Comparison of ENCODE assay signal across 28 cellular contexts in the genomic region with DNA sequence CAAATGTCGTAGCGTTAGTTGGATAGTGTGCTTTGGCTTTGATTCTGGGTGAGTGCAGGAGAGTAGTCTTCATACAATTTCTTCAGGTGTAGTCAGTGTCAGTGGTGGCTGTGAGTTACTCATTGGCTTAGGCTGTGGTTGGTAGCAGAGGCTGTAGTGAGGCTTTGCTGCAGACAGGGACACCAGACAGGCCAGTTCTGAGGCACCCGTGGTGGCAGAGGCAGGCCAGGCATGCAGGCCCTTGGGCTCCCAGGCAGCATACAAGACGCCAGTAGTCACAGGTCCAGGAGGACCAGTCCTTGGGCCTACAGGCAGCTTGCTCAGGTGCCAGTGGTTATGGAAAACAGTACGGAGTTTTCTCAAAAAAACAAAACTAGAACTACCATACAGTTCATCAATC.
A peak's percentile ranks its signal among the peaks of the same experiment; 100 is the strongest.
DNase-seq lines count a peak whose midpoint lies in the region; ATAC-seq and TF ChIP-seq lines count a peak whose summit lies in the region.
"Had no signal": no experiment of that assay in that cellular context is flagged by ENCODE, and none has a peak within 500 bp of the region (broad histone marks: within the 10 kb centered on the region; RNA-seq: fewer than 3 reads in every experiment).

No MANE protein-coding gene starts in this region.

- H3K27ac Mint-ChIP-seq in endodermal cell (no peak overlapping the region), mesothelial cell of epicardium (no peak overlapping the region)
- H3K27ac Mint-ChIP-seq: activated CD8-positive, alpha-beta T cell treated with anti-CD3 and anti-CD28 coated beads, Interleukin-2, amount 10 ng/mL, durations not matched to agents 7 days and 5 days; activated T-helper 17 cell treated with anti-CD3 and anti-CD28 coated beads, Interleukin-2, amount 50 U/mL, for 72 hours; naive thymus-derived CD8-positive, alpha-beta T cell had no signal

- H3K9me3 ChIP-seq in endodermal cell (ENCODE audit: control insufficient read depth, low read length) = no peaks in the 10 kb centered on the region
- H3K9me3 ChIP-seq: gastroesophageal sphincter, transverse colon had no signal

- no peaks in the 10 kb centered on the region for H3K79me1 ChIP-seq in mesendoderm (ENCODE audit: low read length)

- no peaks in the 10 kb centered on the region for H3K9me3 Mint-ChIP-seq in endodermal cell
- no peaks in the 10 kb centered on the region for H3K9me3 Mint-ChIP-seq in mesothelial cell of epicardium
- H3K9me3 Mint-ChIP-seq: activated naive CD4-positive, alpha-beta T cell treated with anti-CD3 and anti-CD28 coated beads, Interleukin-2, amount 50 U/mL, for 24 hours; activated T-helper 17 cell treated with anti-CD3 and anti-CD28 coated beads, Interleukin-2, amount 50 U/mL, for 72 hours; naive thymus-derived CD8-positive, alpha-beta T cell had no signal

- H3K27me3 Mint-ChIP-seq in endodermal cell (ENCODE audit: insufficient read depth) (no peaks in the 10 kb centered on the region), mesothelial cell of epicardium (ENCODE audit: low read depth) (no peaks in the 10 kb centered on the region)
- H3K27me3 Mint-ChIP-seq: activated naive CD4-positive, alpha-beta T cell treated with anti-CD3 and anti-CD28 coated beads, Interleukin-2, amount 50 U/mL, for 24 hours; activated T-helper 17 cell treated with anti-CD3 and anti-CD28 coated beads, Interleukin-2, amount 50 U/mL, for 72 hours; naive thymus-derived CD8-positive, alpha-beta T cell had no signal

- H3K4me3 Mint-ChIP-seq in endodermal cell = no peak overlapping the region
- H3K4me3 Mint-ChIP-seq in mesothelial cell of epicardium = no peak overlapping the region
- H3K4me3 Mint-ChIP-seq: activated CD8-positive, alpha-beta T cell treated with anti-CD3 and anti-CD28 coated beads, Interleukin-2, amount 10 ng/mL, durations not matched to agents 7 days and 5 days; activated naive CD4-positive, alpha-beta T cell treated with anti-CD3 and anti-CD28 coated beads, Interleukin-2, amount 50 U/mL, for 24 hours; activated T-helper 17 cell treated with anti-CD3 and anti-CD28 coated beads, Interleukin-2, amount 50 U/mL, for 72 hours; naive thymus-derived CD8-positive, alpha-beta T cell had no signal

- H3K4me3 ChIP-seq in endodermal cell (ENCODE audit: low read length) = no peak overlapping the region
- H3K4me3 ChIP-seq in mesendoderm (ENCODE audit: low read length) = no peak overlapping the region
- H3K4me3 ChIP-seq: dorsolateral prefrontal cortex, gastroesophageal sphincter, transverse colon had no signal

- TF ChIP-seq CTCF in endodermal cell (conservative IDR thresholded peaks at IDR 0.05) = peak; percentile 54
- no peak for TF ChIP-seq CTCF in mesothelial cell of epicardium (IDR thresholded peaks at IDR 0.05; ENCODE audit: unreplicated experiment)

- ATAC-seq in GM18861 (IDR thresholded peaks at IDR 0.05; ENCODE audit: unreplicated experiment) (no peak), HG03045 (IDR thresholded peaks at IDR 0.05; ENCODE audit: unreplicated experiment) (no peak), GM21576 (IDR thresholded peaks at IDR 0.05; ENCODE audit: unreplicated experiment) (no peak)
- ATAC-seq: activated CD8-positive, alpha-beta T cell treated with anti-CD3 and anti-CD28 coated beads, Interleukin-2, amount 10 ng/mL, durations not matched to agents 7 days and 5 days; activated T-helper 17 cell treated with anti-CD3 and anti-CD28 coated beads, Interleukin-2, amount 50 U/mL, for 72 hours; gastroesophageal sphincter; naive thymus-derived CD8-positive, alpha-beta T cell; SK-N-SH treated with all-trans-retinoic acid at 6 μM for 48 hours had no signal

- H3K56ac ChIP-seq in mesendoderm (ENCODE audit: low read length) = no peak overlapping the region

- no peak overlapping the region for H2AK5ac ChIP-seq in mesendoderm (ENCODE audit: low read length)

- H3K4me1 Mint-ChIP-seq in endodermal cell (no peaks in the 10 kb centered on the region), mesothelial cell of epicardium (no peaks in the 10 kb centered on the region)
- H3K4me1 Mint-ChIP-seq: activated naive CD4-positive, alpha-beta T cell treated with anti-CD3 and anti-CD28 coated beads, Interleukin-2, amount 50 U/mL, for 24 hours; activated T-helper 17 cell treated with anti-CD3 and anti-CD28 coated beads, Interleukin-2, amount 50 U/mL, for 72 hours; naive thymus-derived CD8-positive, alpha-beta T cell had no signal

- no peak overlapping the region for H4K8ac ChIP-seq in mesendoderm (ENCODE audit: low read depth, low read length)

- H3K23ac ChIP-seq in mesendoderm (ENCODE audit: low read length) = no peak overlapping the region

- no peak overlapping the region for H3K4me2 ChIP-seq in mesendoderm (ENCODE audit: low read length)

- no peak overlapping the region for H2BK120ac ChIP-seq in mesendoderm (ENCODE audit: low read depth, low read length)

- no peaks in the 10 kb centered on the region for H3K27me3 ChIP-seq in endodermal cell (ENCODE audit: control insufficient read depth, insufficient read depth, low read length, poor library complexity, severe bottlenecking)
- no peaks in the 10 kb centered on the region for H3K27me3 ChIP-seq in mesendoderm (ENCODE audit: insufficient read depth, low read length, poor library complexity)
- H3K27me3 ChIP-seq: dorsolateral prefrontal cortex, gastroesophageal sphincter, transverse colon had no signal

- no peak overlapping the region for H3K4ac ChIP-seq in mesendoderm (ENCODE audit: low read depth, low read length)

- H4K5ac ChIP-seq in mesendoderm (ENCODE audit: low read length) = no peak overlapping the region

- no peak overlapping the region for H2BK5ac ChIP-seq in mesendoderm (ENCODE audit: low read length)

- no peak overlapping the region for H3K18ac ChIP-seq in mesendoderm (ENCODE audit: low read length)

- no peaks in the 10 kb centered on the region for H3K79me2 ChIP-seq in mesendoderm (ENCODE audit: control insufficient read depth, insufficient read depth, low read length)

- no peak overlapping the region for H2BK15ac ChIP-seq in mesendoderm (replicated peaks; ENCODE audit: low read depth)

- no peak overlapping the region for H3K27ac ChIP-seq in endodermal cell (ENCODE audit: low read depth, low read length)
- no peak overlapping the region for H3K27ac ChIP-seq in mesendoderm (ENCODE audit: low read depth, low read length)
- H3K27ac ChIP-seq: dorsolateral prefrontal cortex, gastroesophageal sphincter, transverse colon had no signal

- H3K36me3 ChIP-seq in endodermal cell (ENCODE audit: control insufficient read depth, insufficient read depth, low read length) (no peaks in the 10 kb centered on the region), mesendoderm (ENCODE audit: control insufficient read depth, insufficient read depth, low read length) (no peaks in the 10 kb centered on the region)

- DNase-seq in HK-2 (ENCODE audit: unreplicated experiment) (peak; percentile 10), endodermal cell (peak; percentile 74), mesendoderm (peak; percentile 53), mesothelial cell of epicardium (ENCODE audit: low spot score in 2 of 2, unreplicated experiment in 2 of 2) (no peak)
- DNase-seq: activated CD4-positive, alpha-beta T cell treated with anti-CD3 and anti-CD28 coated beads for 4 hours; activated CD8-positive, alpha-beta T cell treated with anti-CD3 and anti-CD28 coated beads, Interleukin-2, amount 10 ng/mL, durations not matched to agents 7 days and 5 days; amniotic stem cell; C1 segment of cervical spinal cord; COR-L47; dorsolateral prefrontal cortex; midbrain; MM.1S; naive thymus-derived CD8-positive, alpha-beta T cell; NCI-H1417 treated with DMSO at 0.1 percent for 48 hours; NCI-H2081; NCI-H2227 treated with DMSO at 0.1 percent for 48 hours; NCI-H526; NK-92 treated with Interleukin-12 subunit alpha and Interleukin-12 subunit beta, amount 100 ng/mL, for 24 hours; stimulated activated CD4-positive, alpha-beta T cell treated with anti-CD3 and anti-CD28 coated beads, Interleukin-15, amount 100 ng/mL, for 24 hours; stimulated activated CD4-positive, alpha-beta T cell treated with anti-CD3 and anti-CD28 coated beads, Interleukin-4, amount 100 ng/mL, for 4 hours; transverse colon had no signal

- H3K9ac ChIP-seq in endodermal cell (ENCODE audit: extremely low read depth, low read length, poor library complexity, severe bottlenecking) = no peak overlapping the region
- H3K9ac ChIP-seq in mesendoderm (ENCODE audit: low read length) = no peak overlapping the region

- H3K36me3 Mint-ChIP-seq in endodermal cell (ENCODE audit: low read depth) (no peaks in the 10 kb centered on the region), mesothelial cell of epicardium (peaks cover 3% of the 10 kb centered on the region)

- H3K4me1 ChIP-seq in endodermal cell (ENCODE audit: control insufficient read depth, insufficient read depth, low read length) (no peaks in the 10 kb centered on the region), mesendoderm (ENCODE audit: control insufficient read depth, low read depth, low read length) (no peaks in the 10 kb centered on the region)
- H3K4me1 ChIP-seq: gastroesophageal sphincter had no signal

- 68 to 75% methylated on average over 4 to 5 of the region's 5 CpGs for WGBS in endodermal cell (ENCODE audit: insufficient coverage in 1 of 2, insufficient read length in 1 of 2), 2 experiments
- WGBS in mesendoderm (ENCODE audit: extremely low coverage, insufficient coverage, low lambda C conversion rate) = no CpG with 5 or more reads among the region's 5 CpGs

Comparison
In these comparisons a context has a peak if more than half of its experiments do, and no peak if none do; other contexts are left out.
1. DNase-seq: peak in HK-2 (single experiment), endodermal cell (single experiment) and mesendoderm (single experiment); none in mesothelial cell of epicardium (0 of 2).